In genomic region chr3:190865828-190866227, GRCh38 we compare ENCODE assay signal across 18 cellular contexts. TPM values are rescaled to one million over a fixed set of nuclear protein-coding genes. Genes with fewer than 3 reads are reported as not detected.
DNase-seq lines count a peak whose midpoint lies in the region; ATAC-seq and TF ChIP-seq lines count a peak whose summit lies in the region.
"Had no signal": no experiment of that assay in that cellular context is flagged by ENCODE, and none has a peak within 500 bp of the region (broad histone marks: within the 10 kb centered on the region; RNA-seq: fewer than 3 reads in every experiment).

No MANE protein-coding gene starts in this region.

- TF ChIP-seq RAD21 in Ishikawa (IDR thresholded peaks at IDR 0.05; ENCODE audit: low read depth), result 0 out of 2 replicates have a peak, but pooled peaks have one; percentile 13

- H3K79me2 ChIP-seq in smooth muscle cell (ENCODE audit: low read depth), result no peaks in the 10 kb centered on the region

- H3K27ac ChIP-seq in smooth muscle cell (ENCODE audit: low read depth), result no peak overlapping the region
- H3K27ac ChIP-seq: epithelial cell of prostate, PC-9 had no signal

- peak overlapping the region; percentile 17 for H3K4me3 ChIP-seq in smooth muscle cell
- H3K4me3 ChIP-seq: PC-9 had no signal

- no peaks in the 10 kb centered on the region for H3K4me1 ChIP-seq in smooth muscle cell (ENCODE audit: low read depth)

- H3F3A ChIP-seq in smooth muscle cell (ENCODE audit: low read depth), result no peaks in the 10 kb centered on the region

- no peaks in the 10 kb centered on the region for H3K9me3 Mint-ChIP-seq in endothelial cell (ENCODE audit: unreplicated experiment)
- H3K9me3 Mint-ChIP-seq: central memory CD8-positive, alpha-beta T cell had no signal

- WGBS in smooth muscle cell (ENCODE audit: low lambda C conversion rate), result 45% methylated on average over 7 of the region's 7 CpGs

- H3K27me3 Mint-ChIP-seq in endothelial cell (ENCODE audit: unreplicated experiment) (peaks cover 2% of the 10 kb centered on the region), T-helper 17 cell (peaks cover 44% of the 10 kb centered on the region)

- no peak for ATAC-seq in T-helper 17 cell
- ATAC-seq: left ventricle myocardium superior had no signal

- no peaks in the 10 kb centered on the region for H3K36me3 ChIP-seq in smooth muscle cell (ENCODE audit: low read depth)

- H4K20me1 ChIP-seq in smooth muscle cell (ENCODE audit: low read depth), result no peaks in the 10 kb centered on the region

- H3K4me3 Mint-ChIP-seq in endothelial cell (ENCODE audit: unreplicated experiment), result no peak overlapping the region
- no peak overlapping the region for H3K4me3 Mint-ChIP-seq in T-helper 17 cell
- H3K4me3 Mint-ChIP-seq: activated naive CD8-positive, alpha-beta T cell; central memory CD8-positive, alpha-beta T cell had no signal

- peaks cover 55% of the 10 kb centered on the region for H3K27me3 ChIP-seq in smooth muscle cell (ENCODE audit: low read depth)

- no peak overlapping the region for H3K9ac ChIP-seq in smooth muscle cell (ENCODE audit: low read depth)

- H3K4me1 Mint-ChIP-seq in endothelial cell (ENCODE audit: unreplicated experiment) (no peaks in the 10 kb centered on the region), T-helper 17 cell (no peaks in the 10 kb centered on the region)

- no peak for TF ChIP-seq EP300 in Ishikawa (IDR thresholded peaks at IDR 0.05; ENCODE audit: borderline replicate concordance)

- no peak overlapping the region for H3K4me2 ChIP-seq in smooth muscle cell
- H3K4me2 ChIP-seq: PC-9 had no signal

- no peak overlapping the region for H2AFZ ChIP-seq in smooth muscle cell (ENCODE audit: low read depth)
- H2AFZ ChIP-seq: PC-9 had no signal

- DNase-seq in NCI-H748 (lab: John Stamatoyannopoulos, UW; ENCODE audit: unreplicated experiment) (peak; percentile 17), NCI-H748 treated with DMSO at 0.1 percent for 48 hours (lab: John Stamatoyannopoulos, UW) (no peak), endothelial cell (ENCODE audit: low spot score) (no peak), smooth muscle cell (lab: John Stamatoyannopoulos, UW; ENCODE audit: unreplicated experiment) (no peak), pons (ENCODE audit: low spot score) (no peak), T-helper 17 cell (no peak)
- DNase-seq in stimulated activated CD4-positive, alpha-beta T cell treated with anti-CD3 and anti-CD28 coated beads, Interleukin-2, amount 100 ng/mL, for 48 hours, result no peak
- DNase-seq: activated CD4-positive, CD25-positive, alpha-beta regulatory T cell treated with anti-CD3 and anti-CD28 coated beads, Interleukin-2, amount 50 U/mL, for 72 hours; DMS79; head of caudate nucleus; left ventricle myocardium superior; NCI-H1048; PC-9 had no signal

- no peaks in the 10 kb centered on the region for H3K9me3 ChIP-seq in smooth muscle cell (replicated peaks; ENCODE audit: low read depth)
- no peaks in the 10 kb centered on the region for H3K9me3 ChIP-seq in T-helper 17 cell (ENCODE audit: control insufficient read depth, low read length, poor library complexity, severe bottlenecking)

- H3K27ac Mint-ChIP-seq in endothelial cell (ENCODE audit: unreplicated experiment) (no peak overlapping the region), T-helper 17 cell (no peak overlapping the region)
- H3K27ac Mint-ChIP-seq: activated naive CD8-positive, alpha-beta T cell had no signal

- H3K36me3 Mint-ChIP-seq in endothelial cell (ENCODE audit: low read depth, unreplicated experiment) (no peaks in the 10 kb centered on the region), T-helper 17 cell (ENCODE audit: low read depth) (peaks cover 3% of the 10 kb centered on the region)
- H3K36me3 Mint-ChIP-seq: activated naive CD8-positive, alpha-beta T cell had no signal

- peak; percentile 34 for TF ChIP-seq CTCF in endothelial cell (IDR thresholded peaks at IDR 0.05; ENCODE audit: unreplicated experiment)
- TF ChIP-seq CTCF in smooth muscle cell (IDR thresholded peaks at IDR 0.05; ENCODE audit: borderline replicate concordance, insufficient read depth, poor library complexity, severe bottlenecking), result no peak

TF ChIP-seq in Ishikawa, 13 proteins besides CTCF, POLR2A, EP300 and RAD21:
- no peak for TF ChIP-seq TEAD4 (IDR thresholded peaks at IDR 0.05)

RNA-seq across cellular contexts. Expression of gene GMNC, which starts 3.3 kb away (rescaled TPM):
- not detected for total RNA-seq in endothelial cell (ENCODE audit: unreplicated experiment)
- total RNA-seq in smooth muscle cell, result not detected in 2 replicates
- polyA plus RNA-seq in smooth muscle cell, result not detected in 2 replicates
- not detected for total RNA-seq in T-helper 17 cell
- total RNA-seq: PC-9; T-helper 1 cell treated with Interleukin-12 subunit alpha and Interleukin-12 subunit beta and Interleukin-4 antibody, amounts not matched to agents 30 ng/mL and 1 ng/mL, for 36 hours had no signal
